Comparison of ENCODE assay signal across 1 cellular context in genomic region chr11:63766501-63767270, GRCh38.
TF ChIP-seq lines count a peak whose summit lies in the region.

No MANE protein-coding gene starts in this region.

TF ChIP-seq in GM12878, 131 proteins besides CTCF, POLR2A, EP300 and RAD21 (continued from another document):
- TF ChIP-seq REST (IDR thresholded peaks at IDR 0.05; ENCODE audit: low read depth, low read length) (no peak), MEF2A (IDR thresholded peaks at IDR 0.05; ENCODE audit: insufficient read depth, low read depth, low read length) (no peak), ZSCAN29 (IDR thresholded peaks at IDR 0.05) (no peak), GABPA (IDR thresholded peaks at IDR 0.05; ENCODE audit: low read depth) (no peak), ETV6 (conservative IDR thresholded peaks at IDR 0.05 in 1 of 2, IDR thresholded peaks at IDR 0.05 in 1 of 2; ENCODE audit: borderline replicate concordance in 1 of 2, low read depth in 1 of 2) (no peak), PAX8 (IDR thresholded peaks at IDR 0.05) (no peak), JUND (IDR thresholded peaks at IDR 0.05; ENCODE audit: low read depth, low read length) (no peak), RAD51 (IDR thresholded peaks at IDR 0.05) (no peak), PML (IDR thresholded peaks at IDR 0.05; ENCODE audit: low read length) (no peak), SMC3 (IDR thresholded peaks at IDR 0.05; ENCODE audit: borderline replicate concordance, low read length) (no peak), SKIL (IDR thresholded peaks at IDR 0.05; ENCODE audit: low read depth, poor library complexity, severe bottlenecking) (no peak), SRF (IDR thresholded peaks at IDR 0.05; ENCODE audit: low read depth in 2 of 2, low read length in 2 of 2) (no peak)
- TF ChIP-seq, protein P1, sequence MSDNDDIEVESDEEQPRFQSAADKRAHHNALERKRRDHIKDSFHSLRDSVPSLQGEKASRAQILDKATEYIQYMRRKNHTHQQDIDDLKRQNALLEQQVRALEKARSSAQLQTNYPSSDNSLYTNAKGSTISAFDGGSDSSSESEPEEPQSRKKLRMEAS (IDR thresholded peaks at IDR 0.05; ENCODE audit: low read depth, low read length), result no peak
TF ChIP-seq in GM12878: peak in this region for 0.
